ENCODE assay signal across 10 cellular contexts in genomic region chr12:124543591-124544310, GRCh38. TPM values are rescaled to one million over a fixed set of nuclear protein-coding genes. Genes with fewer than 3 reads are reported as not detected.
A peak's percentile ranks its signal among the peaks of the same experiment; 100 is the strongest.
DNase-seq lines count a peak whose midpoint lies in the region; ATAC-seq, FAIRE-seq and TF ChIP-seq lines count a peak whose summit lies in the region.
"Had no signal": no experiment of that assay in that cellular context is flagged by ENCODE, and none has a peak within 500 bp of the region (broad histone marks: within the 10 kb centered on the region; RNA-seq: fewer than 3 reads in every experiment).

No MANE protein-coding gene starts in this region.

- no peak for ATAC-seq in stimulated activated naive CD8-positive, alpha-beta T cell treated with anti-CD3 and anti-CD28 coated beads, Interleukin-15, amount 100 ng/mL, for 72 hours
- ATAC-seq in stimulated activated naive CD8-positive, alpha-beta T cell treated with anti-CD3 and anti-CD28 coated beads, Interleukin-15, Interleukin-2, amounts not matched to agents 100 U/mL and 50 U/mL, for 24 hours, result no peak
- ATAC-seq in T-helper 17 cell (no peak), HepG2 (no peak), GM21360 (IDR thresholded peaks at IDR 0.05; ENCODE audit: unreplicated experiment) (no peak), HG02571 (IDR thresholded peaks at IDR 0.05; ENCODE audit: unreplicated experiment) (no peak)

- H3K27me3 Mint-ChIP-seq in stimulated activated naive CD8-positive, alpha-beta T cell treated with anti-CD3 and anti-CD28 coated beads, Interleukin-15, amount 100 ng/mL, for 72 hours, result no peaks in the 10 kb centered on the region
- H3K27me3 Mint-ChIP-seq in T-helper 17 cell, result no peaks in the 10 kb centered on the region

- no peaks in the 10 kb centered on the region for H3K27me3 ChIP-seq in HepG2 (ENCODE audit: control insufficient read depth in 1 of 2, insufficient read depth in 2 of 2, low read length in 2 of 2)

- H3K27ac Mint-ChIP-seq in stimulated activated naive CD8-positive, alpha-beta T cell treated with anti-CD3 and anti-CD28 coated beads, Interleukin-15, amount 100 ng/mL, for 72 hours, result peak overlapping the region; percentile 57 to 89
- peak overlapping the region; percentile 79 for H3K27ac Mint-ChIP-seq in T-helper 17 cell

- no peak overlapping the region for H3K9ac ChIP-seq in HepG2 (ENCODE audit: insufficient read depth, low read depth, low read length)

- H3K4me1 ChIP-seq in HepG2 (ENCODE audit: insufficient read depth, low read length), result peaks cover 23% of the 10 kb centered on the region

- peaks cover 13% of the 10 kb centered on the region for H3K79me2 ChIP-seq in HepG2 (ENCODE audit: insufficient read depth, low read length)

- no peak for DNase-seq in stimulated activated naive CD8-positive, alpha-beta T cell treated with anti-CD3 and anti-CD28 coated beads, Interleukin-15, amount 100 ng/mL, for 72 hours
- no peak for DNase-seq in stimulated activated naive CD8-positive, alpha-beta T cell treated with anti-CD3 and anti-CD28 coated beads, Interleukin-15, Interleukin-2, amounts not matched to agents 100 U/mL and 50 U/mL, for 24 hours
- DNase-seq in T-helper 17 cell (no peak), HepG2 (ENCODE audit: low spot score) (no peak), NCI-H2029 treated with DMSO at 0.1 percent for 48 hours (lab: John Stamatoyannopoulos, UW) (no peak)
- no peak for DNase-seq in activated CD4-positive, alpha-beta T cell treated with anti-CD3 and anti-CD28 coated beads, Interleukin-2, amount 50 U/mL, for 4 hours
- DNase-seq: C1 segment of cervical spinal cord; stimulated activated CD4-positive, alpha-beta T cell treated with anti-CD3 and anti-CD28 coated beads, Interleukin-2, amount 100 ng/mL, for 24 hours had no signal

- intact Hi-C loops in HepG2 (cut with micrococcal nuclease; ENCODE audit: unreplicated experiment), result no loop called here

- H3K4me2 ChIP-seq in HepG2 (ENCODE audit: low read depth, low read length), result no peak overlapping the region

- TF ChIP-seq EP300 in HepG2 (IDR thresholded peaks at IDR 0.05; ENCODE audit: low read depth in 2 of 2, low read length in 2 of 2) (no peak), HepG2 (CRISPR knock-in tag; IDR thresholded peaks at IDR 0.05; ENCODE audit: borderline replicate concordance) (no peak)

- no peaks in the 10 kb centered on the region for H3K9me3 ChIP-seq in T-helper 17 cell (ENCODE audit: control insufficient read depth, low read length, poor library complexity, severe bottlenecking)
- H3K9me3 ChIP-seq in HepG2 (ENCODE audit: low read length), result no peaks in the 10 kb centered on the region

- no peak overlapping the region for H2AFZ ChIP-seq in HepG2 (ENCODE audit: low read length)

- no peaks in the 10 kb centered on the region for H3K9me3 Mint-ChIP-seq in stimulated activated naive CD8-positive, alpha-beta T cell treated with anti-CD3 and anti-CD28 coated beads, Interleukin-15, amount 100 ng/mL, for 72 hours

- POLR2A ChIA-PET in HepG2 (lab: Yijun Ruan, JAX), result no interaction called here

- no TSS peak for BruUV-seq in HepG2 (replicated peaks; lab: Mats Ljungman, UMichigan)

- TF ChIP-seq POLR2A in HepG2 (IDR thresholded peaks at IDR 0.05; ENCODE audit: insufficient read depth in 1 of 2, low read depth in 2 of 2, low read length in 2 of 2), result no peak

- peaks cover 86% of the 10 kb centered on the region for H3K4me1 Mint-ChIP-seq in stimulated activated naive CD8-positive, alpha-beta T cell treated with anti-CD3 and anti-CD28 coated beads, Interleukin-15, amount 100 ng/mL, for 72 hours
- H3K4me1 Mint-ChIP-seq in T-helper 17 cell, result peaks cover 33% of the 10 kb centered on the region

- in situ Hi-C loops in HepG2 (cut with HindIII; ENCODE audit: extremely low pct_ligation_motif_present, low pct_unique_long_range_greater_than_20kb), result no loop called here

- peaks cover 0 to 1% of the 10 kb centered on the region in 2 experiments; a peak in 3 of 5 replicates for H3K36me3 ChIP-seq in HepG2 (replicated peaks in 1 of 2; ENCODE audit: control insufficient read depth in 1 of 2, insufficient read depth in 2 of 2, low read length in 2 of 2)

- TF ChIP-seq CTCF in HepG2 (CRISPR knock-in tag; IDR thresholded peaks at IDR 0.05), result no peak

- peaks cover 25% of the 10 kb centered on the region; the same call in 1 of the 2 replicates for H4K20me1 ChIP-seq in HepG2 (ENCODE audit: insufficient read depth, low read length)

- no peak for TF ChIP-seq RAD21 in HepG2 (CRISPR knock-in tag; IDR thresholded peaks at IDR 0.05)

- no peak for FAIRE-seq in HepG2 (lab: Jason Lieb, UNC)

- no peak overlapping the region for H3K4me3 ChIP-seq in HepG2 (replicated peaks in 1 of 3; ENCODE audit: insufficient read depth in 1 of 3, low read depth in 2 of 3, low read length in 3 of 3)

- CTCF ChIA-PET in HepG2 (lab: Yijun Ruan, JAX; ENCODE audit: low intra/inter-chr PET ratio, low total read pairs), result no interaction called here

- H3K36me3 Mint-ChIP-seq in T-helper 17 cell (ENCODE audit: low read depth), result peaks cover under 1% of the 10 kb centered on the region

- H3K27ac ChIP-seq in HepG2 (ENCODE audit: extremely low read length, insufficient read depth, low read length), result no peak overlapping the region

- H3K4me3 Mint-ChIP-seq in stimulated activated naive CD8-positive, alpha-beta T cell treated with anti-CD3 and anti-CD28 coated beads, Interleukin-15, amount 100 ng/mL, for 72 hours, result no peak overlapping the region
- no peak overlapping the region for H3K4me3 Mint-ChIP-seq in T-helper 17 cell

- 98% methylated on average over 16 of the region's 36 CpGs for WGBS in HepG2 (ENCODE audit: low lambda C conversion rate)

TF ChIP-seq in HepG2, 621 proteins besides CTCF, POLR2A, EP300 and RAD21:
- TF ChIP-seq ZNF629 (CRISPR knock-in tag; conservative IDR thresholded peaks at IDR 0.05) (no peak), ZBTB37 (CRISPR knock-in tag; IDR thresholded peaks at IDR 0.05) (no peak), DMAP1 (CRISPR knock-in tag; IDR thresholded peaks at IDR 0.05) (peak; percentile 71; the same call in 1 of the 2 replicates)

RNA-seq across cellular contexts. Expression of gene NCOR2, which starts 23.7 kb away (rescaled TPM):
- 100 to 1,000 TPM; 107 to 119 TPM for total RNA-seq in T-helper 17 cell
- total RNA-seq in HepG2 (2016; rRNA removed; fragmentation: Illumina TruSeq; extraction: Trizol), result 5.7 and 6.1 TPM in 2 replicates
- total RNA-seq in HepG2 (2016; cell fraction: cytosol; rRNA removed; fragmentation: Illumina TruSeq; extraction: Trizol; ENCODE audit: low read depth), result 10.5 and 12.4 TPM in 2 replicates
- 5.6 and 7.1 TPM in 2 replicates for total RNA-seq in HepG2 (2016; cell fraction: insoluble cytoplasmic fraction; rRNA removed; fragmentation: Illumina TruSeq; extraction: Trizol)
- 15.2 and 16.6 TPM in 2 replicates for total RNA-seq in HepG2 (2016; cell fraction: membrane; rRNA removed; fragmentation: Illumina TruSeq; extraction: Trizol)
- total RNA-seq in HepG2 (2016; cell fraction: nucleus; rRNA removed; fragmentation: Illumina TruSeq; extraction: Trizol), result 12.4 and 13.1 TPM in 2 replicates
- 4.5 and 4.8 TPM in 2 replicates for polyA plus RNA-seq in HepG2 (2011; rRNA removed)
- polyA plus RNA-seq in HepG2 (2011; cell fraction: cytosol; rRNA removed), result 2.8 and 4.1 TPM in 2 replicates
- polyA plus RNA-seq in HepG2 (2011; cell fraction: nucleus; rRNA removed), result 30.4 and 39.4 TPM in 2 replicates
- 32.8 and 41.1 TPM in 2 replicates for polyA plus RNA-seq in HepG2 (2012)
- polyA plus RNA-seq in HepG2 (2016; cell fraction: cytosol; fragmentation: Illumina TruSeq; extraction: Trizol; ENCODE audit: low read depth), result 2.8 and 3.1 TPM in 2 replicates
- polyA plus RNA-seq in HepG2 (2016; cell fraction: insoluble cytoplasmic fraction; fragmentation: Illumina TruSeq; extraction: Trizol; ENCODE audit: low read depth), result 17.3 and 24.8 TPM in 2 replicates
- polyA plus RNA-seq in HepG2 (2016; cell fraction: membrane; fragmentation: Illumina TruSeq; extraction: Trizol; ENCODE audit: low read depth), result 7.1 and 8.9 TPM in 2 replicates
- polyA plus RNA-seq in HepG2 (2016; cell fraction: nucleus; fragmentation: Illumina TruSeq; extraction: Trizol; ENCODE audit: insufficient read depth, low read depth), result 43.0 and 54.1 TPM in 2 replicates
- 21.9 and 23.2 TPM in 2 replicates for polyA minus RNA-seq in HepG2 (2011; rRNA and poly(A)+ RNA removed; ENCODE audit: low replicate concordance)
- polyA minus RNA-seq in HepG2 (2011; cell fraction: cytosol; rRNA and poly(A)+ RNA removed), result 16.5 and 17.0 TPM in 2 replicates
- 20.9 and 22.6 TPM in 2 replicates for polyA minus RNA-seq in HepG2 (2011; cell fraction: nucleus; rRNA and poly(A)+ RNA removed)

Comparison
In these comparisons a context has a peak if more than half of its experiments do, and no peak if none do; other contexts are left out.
1. RNA of gene NCOR2, which starts 23.7 kb away (total RNA-seq): 107 to 119 TPM in T-helper 17 cell; 5.6 to 16.6 TPM in HepG2; every median in the first group is over 4 times any median in the second.